In genomic region chr17:43832976-43833829, GRCh38 we compare ENCODE assay signal across 8 cellular contexts. TPM values are rescaled to one million over a fixed set of nuclear protein-coding genes. Genes with fewer than 3 reads are reported as not detected.
A peak's percentile ranks its signal among the peaks of the same experiment; 100 is the strongest.
DNase-seq lines count a peak whose midpoint lies in the region; ATAC-seq lines count a peak whose summit lies in the region.

Gene MPP3, minus strand, starts transcription at chr17:43833146. Its CDS starts 1,240 bp downstream, at chr17:43831906.

- H3K27ac Mint-ChIP-seq in activated CD4-positive, alpha-beta T cell treated with anti-CD3 and anti-CD28 coated beads for 36 hours, result no peak within 1 kb of the TSS

- POLR2A ChIA-PET in activated CD4-positive, alpha-beta T cell treated with anti-CD3 and anti-CD28 coated beads for 36 hours (lab: Charles Lee), result no interaction called here

- peak; percentile 47 for DNase-seq in GM04504 (ENCODE audit: low read depth)
- DNase-seq in NCI-H1930 (lab: John Stamatoyannopoulos, UW), result peak; percentile 65 to 80
- peak; percentile 63 for DNase-seq in activated CD4-positive, alpha-beta T cell treated with anti-CD3 and anti-CD28 coated beads for 36 hours
- peak; percentile 43 for DNase-seq in dedifferentiated amniotic fluid mesenchymal stem cell (ENCODE audit: extremely low spot score)
- peak; percentile 76 for DNase-seq in kidney tubule cell (ENCODE audit: low spot score)
- peak; percentile 15 to 34 for DNase-seq in stimulated activated CD4-positive, alpha-beta T cell treated with anti-CD3 and anti-CD28 coated beads, Interleukin-15, amount 100 ng/mL, for 1 hour (ENCODE audit: low read depth in 1 of 2, low spot score in 1 of 2)

- intact Hi-C loops in activated CD4-positive, alpha-beta T cell treated with anti-CD3 and anti-CD28 coated beads for 36 hours (cut with DNase I, micrococcal nuclease), result loop anchor here (2.0 to 5.0 kb wide), 2 partner anchors 51 to 54 kb away; partner anchors contain the start of genes CFAP97D1 (in 1 of the 2) and DUSP3 (in 1 of the 2)

- H3K27me3 Mint-ChIP-seq in activated CD4-positive, alpha-beta T cell treated with anti-CD3 and anti-CD28 coated beads for 36 hours, result peaks cover 34% of the 10 kb centered on the region

- H3K9me3 Mint-ChIP-seq in activated CD4-positive, alpha-beta T cell treated with anti-CD3 and anti-CD28 coated beads for 36 hours (ENCODE audit: low read depth), result no peaks in the 10 kb centered on the region

- peak; percentile 74 for ATAC-seq in activated CD4-positive, alpha-beta T cell treated with anti-CD3 and anti-CD28 coated beads for 36 hours
- no peak for ATAC-seq in GM19463 (IDR thresholded peaks at IDR 0.05; ENCODE audit: unreplicated experiment)
- ATAC-seq in HG03025 (IDR thresholded peaks at IDR 0.05; ENCODE audit: low FRiP score, unreplicated experiment), result no peak

- CTCF ChIA-PET in activated CD4-positive, alpha-beta T cell treated with anti-CD3 and anti-CD28 coated beads for 36 hours (lab: Charles Lee), result interaction anchor here (1.2 kb wide), 1 partner anchor 13 kb away, joined by 11 read pairs; the partner anchor contains the start of gene CD300LG

- peaks cover 17% of the 10 kb centered on the region for H3K4me1 Mint-ChIP-seq in activated CD4-positive, alpha-beta T cell treated with anti-CD3 and anti-CD28 coated beads for 36 hours

- peak within 1 kb of the TSS; percentile 66 for H3K4me3 Mint-ChIP-seq in activated CD4-positive, alpha-beta T cell treated with anti-CD3 and anti-CD28 coated beads for 36 hours

- no peaks in the 10 kb centered on the region for H3K36me3 Mint-ChIP-seq in activated CD4-positive, alpha-beta T cell treated with anti-CD3 and anti-CD28 coated beads for 36 hours (ENCODE audit: low read depth)

RNA-seq across cellular contexts. Expression of gene MPP3, which starts in this region (rescaled TPM):
- under 1 TPM; 0.37 to 0.41 TPM for total RNA-seq in activated CD4-positive, alpha-beta T cell treated with anti-CD3 and anti-CD28 coated beads for 36 hours

Comparison
In these comparisons a context has a peak if more than half of its experiments do, and no peak if none do; other contexts are left out.
1. Peak in DNase-seq and ATAC-seq in activated CD4-positive, alpha-beta T cell treated with anti-CD3 and anti-CD28 coated beads for 36 hours; RNA of the gene not detected or under 1 TPM.
2. DNase-seq: peak in every context shown above with its lines; median percentile 76 in kidney tubule cell; 72 in NCI-H1930; 63 in activated CD4-positive, alpha-beta T cell treated with anti-CD3 and anti-CD28 coated beads for 36 hours; 47 in GM04504; 43 in dedifferentiated amniotic fluid mesenchymal stem cell; 24 in stimulated activated CD4-positive, alpha-beta T cell treated with anti-CD3 and anti-CD28 coated beads, Interleukin-15, amount 100 ng/mL, for 1 hour.